In genomic region chr20:674936-675452, GRCh38 we compare ENCODE assay signal across 12 cellular contexts.
DNase-seq lines count a peak whose midpoint lies in the region; TF ChIP-seq lines count a peak whose summit lies in the region.
"Had no signal": no experiment of that assay in that cellular context is flagged by ENCODE, and none has a peak within 500 bp of the region (broad histone marks: within the 10 kb centered on the region; RNA-seq: fewer than 3 reads in every experiment).

No MANE protein-coding gene starts in this region.

- peaks cover 81% of the 10 kb centered on the region for H3K4me1 ChIP-seq in BLaER1
- H3K4me1 ChIP-seq in HUES48 (ENCODE audit: control insufficient read depth, insufficient read depth, low read length) = peaks cover 16% of the 10 kb centered on the region
- peaks cover 15% of the 10 kb centered on the region for H3K4me1 ChIP-seq in neuron (ENCODE audit: insufficient read depth, low read length)

- H3K36me3 ChIP-seq in BLaER1 (no peaks in the 10 kb centered on the region), HUES48 (ENCODE audit: control insufficient read depth, insufficient read depth, low read length) (no peaks in the 10 kb centered on the region), neuron (ENCODE audit: insufficient read depth, low read length) (no peaks in the 10 kb centered on the region)
- H3K36me3 ChIP-seq: breast epithelium, vagina had no signal

- H3K9me3 ChIP-seq in BLaER1 (no peaks in the 10 kb centered on the region), HUES48 (ENCODE audit: control insufficient read depth, insufficient read depth, low read length) (no peaks in the 10 kb centered on the region), neuron (ENCODE audit: low read length) (no peaks in the 10 kb centered on the region)
- H3K9me3 ChIP-seq: breast epithelium, vagina had no signal

- H3K27ac ChIP-seq in BLaER1 (no peak overlapping the region), HUES48 (ENCODE audit: low read depth, low read length) (no peak overlapping the region), coronary artery (no peak overlapping the region)
- H3K27ac ChIP-seq: breast epithelium, vagina had no signal

- H3K4me2 ChIP-seq in BLaER1 = peak overlapping the region; percentile 97

- H3K27me3 ChIP-seq in BLaER1 (peaks cover 48% of the 10 kb centered on the region), HUES48 (ENCODE audit: control insufficient read depth, insufficient read depth, low read length) (peaks cover 52% of the 10 kb centered on the region), neuron (ENCODE audit: insufficient read depth, low read length) (peaks cover 44% of the 10 kb centered on the region)

- peak overlapping the region; percentile 65 for H3K4me3 ChIP-seq in BLaER1
- peak overlapping the region; percentile 56 for H3K4me3 ChIP-seq in HUES48 (ENCODE audit: low read depth, low read length)
- peak overlapping the region; percentile 54 for H3K4me3 ChIP-seq in coronary artery
- peak overlapping the region; percentile 48 for H3K4me3 ChIP-seq in neuron (ENCODE audit: low read length)
- H3K4me3 ChIP-seq: GM12878, vagina had no signal

- no peak for DNase-seq in coronary artery (ENCODE audit: low spot score)
- no peak for DNase-seq in activated naive CD4-positive, alpha-beta T cell treated with anti-CD3 and anti-CD28 coated beads, Interleukin-2, amount 50 U/mL, for 16 hours
- DNase-seq in central memory CD4-positive, alpha-beta T cell = no peak
- DNase-seq in stimulated activated CD4-positive, alpha-beta T cell treated with anti-CD3 and anti-CD28 coated beads, Interleukin-15, amount 100 ng/mL, for 24 hours = no peak
- DNase-seq: NCI-H1930, SHP77 had no signal

- H2AFZ ChIP-seq in neuron (ENCODE audit: low read depth, low read length) = no peak overlapping the region

- H3K9ac ChIP-seq in BLaER1 (0 out of 2 replicates have a peak overlapping the region, but pooled peaks have one; percentile 43), HUES48 (ENCODE audit: low read depth, low read length) (no peak overlapping the region)

- H4K20me1 ChIP-seq in BLaER1 = peaks cover 26% of the 10 kb centered on the region

- no peak for TF ChIP-seq CTCF in coronary artery (IDR thresholded peaks at IDR 0.05)
